Comparison of ENCODE assay signal across 32 cellular contexts in genomic region chr20:39581034-39581433, GRCh38.
"Had no signal": no experiment of that assay in that cellular context is flagged by ENCODE, and none has a peak within 500 bp of the region (broad histone marks: within the 10 kb centered on the region; RNA-seq: fewer than 3 reads in every experiment).

No MANE protein-coding gene starts in this region.

- DNase-seq: activated B cell treated with CpG ODN at 0.5 μM for 24 hours; activated CD4-positive, alpha-beta T cell treated with anti-CD3 and anti-CD28 coated beads for 36 hours; activated CD4-positive, alpha-beta T cell treated with anti-CD3 and anti-CD28 coated beads, Interleukin-2, amount 50 U/mL, for 1 hour; activated CD4-positive, alpha-beta T cell treated with anti-CD3 and anti-CD28 coated beads, Interleukin-2, amount 50 U/mL, for 48 hours; activated CD8-positive, alpha-beta memory T cell treated with anti-CD3 and anti-CD28 coated beads, Interleukin-2, amount 10 ng/mL, durations not matched to agents 7 days and 5 days; activated CD8-positive, alpha-beta memory T cell treated with anti-CD3 and anti-CD28 coated beads, Interleukin-2, amount 50 U/mL, for 4 hours; activated CD8-positive, alpha-beta T cell treated with anti-CD3 and anti-CD28 coated beads, Interleukin-2, amount 10 ng/mL, durations not matched to agents 7 days and 5 days; activated effector memory CD4-positive, alpha-beta T cell treated with anti-CD3 and anti-CD28 coated beads, Interleukin-2, amount 50 U/mL, for 16 hours; activated naive CD4-positive, alpha-beta T cell treated with anti-CD3 and anti-CD28 coated beads for 36 hours; activated naive CD8-positive, alpha-beta T cell treated with anti-CD3 and anti-CD28 coated beads for 36 hours; activated naive CD8-positive, alpha-beta T cell treated with anti-CD3 and anti-CD28 coated beads, Interleukin-2, amount 50 U/mL, for 24 hours; activated T-cell treated with anti-CD3 and anti-CD28 coated beads, Interleukin-2, amount 50 U/mL, for 1 hour; activated T-cell treated with anti-CD3 and anti-CD28 coated beads, Interleukin-2, amount 50 U/mL, for 48 hours; adrenal gland; amygdala; aorta; body of pancreas; caudate nucleus; cortex of kidney; effector CD8-positive, alpha-beta T cell; foreskin fibroblast; head of caudate nucleus; T-helper 1 cell; T-helper 17 cell; T1000; WERI-Rb-1 had no signal

- H3K27ac Mint-ChIP-seq: activated B cell treated with CpG ODN at 0.5 μM for 24 hours; activated CD4-positive, alpha-beta T cell treated with anti-CD3 and anti-CD28 coated beads for 36 hours; activated CD8-positive, alpha-beta memory T cell treated with anti-CD3 and anti-CD28 coated beads, Interleukin-2, amount 10 ng/mL, durations not matched to agents 7 days and 5 days; activated CD8-positive, alpha-beta T cell treated with anti-CD3 and anti-CD28 coated beads, Interleukin-2, amount 10 ng/mL, durations not matched to agents 7 days and 5 days; activated naive CD4-positive, alpha-beta T cell treated with anti-CD3 and anti-CD28 coated beads for 36 hours; activated naive CD4-positive, alpha-beta T cell treated with anti-CD3 and anti-CD28 coated beads, Interleukin-2, amount 50 U/mL, for 24 hours; activated naive CD8-positive, alpha-beta T cell treated with anti-CD3 and anti-CD28 coated beads for 36 hours; activated naive CD8-positive, alpha-beta T cell treated with anti-CD3 and anti-CD28 coated beads, Interleukin-2, amount 50 U/mL, for 24 hours; activated T-helper 1 cell treated with anti-CD3 and anti-CD28 coated beads, Interleukin-12 subunit alpha, Interleukin-12 subunit beta, Interleukin-2, Interleukin-4 antibody, amounts not matched to agents 30 ng/mL and 10 ng/mL and 1 ng/mL, durations not matched to agents 14 hours and 24 hours and 36 hours; activated T-helper 2 cell treated with anti-CD3 and anti-CD28 coated beads, Interferon-gamma antibody, Interleukin-2, Interleukin-4, amounts not matched to agents 10 μg/mL and 5 μg/mL and 100 μg/mL, durations not matched to agents 14 hours and 24 hours and 36 hours; T-helper 17 cell; T-helper 2 cell treated with Interferon-gamma antibody and Interleukin-4, amounts not matched to agents 5 μg/mL and 100 μg/mL, for 36 hours had no signal

- H3K4me1 Mint-ChIP-seq: activated B cell treated with CpG ODN at 0.5 μM for 24 hours; activated CD4-positive, alpha-beta T cell treated with anti-CD3 and anti-CD28 coated beads for 36 hours; activated CD8-positive, alpha-beta memory T cell treated with anti-CD3 and anti-CD28 coated beads, Interleukin-2, amount 10 ng/mL, durations not matched to agents 7 days and 5 days; activated naive CD4-positive, alpha-beta T cell treated with anti-CD3 and anti-CD28 coated beads, Interleukin-2, amount 50 U/mL, for 24 hours; activated naive CD8-positive, alpha-beta T cell treated with anti-CD3 and anti-CD28 coated beads for 36 hours; activated naive CD8-positive, alpha-beta T cell treated with anti-CD3 and anti-CD28 coated beads, Interleukin-2, amount 50 U/mL, for 24 hours; T-helper 17 cell had no signal

- H3K27ac ChIP-seq: adrenal gland, body of pancreas, WERI-Rb-1 had no signal

- ATAC-seq: activated CD4-positive, alpha-beta T cell treated with anti-CD3 and anti-CD28 coated beads for 36 hours; activated CD4-positive, CD25-positive, alpha-beta regulatory T cell treated with anti-CD3 and anti-CD28 coated beads, Interleukin-2, amount 50 U/mL, for 24 hours; activated CD8-positive, alpha-beta memory T cell treated with anti-CD3 and anti-CD28 coated beads, Interleukin-2, amount 10 ng/mL, durations not matched to agents 7 days and 5 days; activated CD8-positive, alpha-beta T cell treated with anti-CD3 and anti-CD28 coated beads, Interleukin-2, amount 10 ng/mL, durations not matched to agents 7 days and 5 days; activated naive CD8-positive, alpha-beta T cell treated with anti-CD3 and anti-CD28 coated beads, Interleukin-2, amount 50 U/mL, for 24 hours; body of pancreas; esophagus mucosa; T-helper 17 cell had no signal

- H3K4me3 Mint-ChIP-seq: activated B cell treated with CpG ODN at 0.5 μM for 24 hours; activated CD4-positive, alpha-beta T cell treated with anti-CD3 and anti-CD28 coated beads for 36 hours; activated CD8-positive, alpha-beta memory T cell treated with anti-CD3 and anti-CD28 coated beads, Interleukin-2, amount 10 ng/mL, durations not matched to agents 7 days and 5 days; activated CD8-positive, alpha-beta T cell treated with anti-CD3 and anti-CD28 coated beads, Interleukin-2, amount 10 ng/mL, durations not matched to agents 7 days and 5 days; activated naive CD4-positive, alpha-beta T cell treated with anti-CD3 and anti-CD28 coated beads for 36 hours; activated naive CD4-positive, alpha-beta T cell treated with anti-CD3 and anti-CD28 coated beads, Interleukin-2, amount 50 U/mL, for 24 hours; activated naive CD8-positive, alpha-beta T cell treated with anti-CD3 and anti-CD28 coated beads for 36 hours; activated naive CD8-positive, alpha-beta T cell treated with anti-CD3 and anti-CD28 coated beads, Interleukin-2, amount 50 U/mL, for 24 hours; activated T-helper 1 cell treated with anti-CD3 and anti-CD28 coated beads, Interleukin-12 subunit alpha, Interleukin-12 subunit beta, Interleukin-2, Interleukin-4 antibody, amounts not matched to agents 30 ng/mL and 10 ng/mL and 1 ng/mL, durations not matched to agents 14 hours and 24 hours and 36 hours; T-helper 17 cell; T-helper 2 cell treated with Interferon-gamma antibody and Interleukin-4, amounts not matched to agents 5 μg/mL and 100 μg/mL, for 36 hours had no signal

- H3K27me3 ChIP-seq: adrenal gland, body of pancreas had no signal

- H3K9me3 ChIP-seq: adrenal gland, body of pancreas had no signal

- H3K36me3 ChIP-seq: adrenal gland, WERI-Rb-1 had no signal

- H3K4me1 ChIP-seq: adrenal gland, body of pancreas had no signal

- H3K27me3 Mint-ChIP-seq: activated B cell treated with CpG ODN at 0.5 μM for 24 hours; activated CD4-positive, alpha-beta T cell treated with anti-CD3 and anti-CD28 coated beads for 36 hours; activated CD8-positive, alpha-beta memory T cell treated with anti-CD3 and anti-CD28 coated beads, Interleukin-2, amount 10 ng/mL, durations not matched to agents 7 days and 5 days; activated naive CD4-positive, alpha-beta T cell treated with anti-CD3 and anti-CD28 coated beads, Interleukin-2, amount 50 U/mL, for 24 hours; activated naive CD8-positive, alpha-beta T cell treated with anti-CD3 and anti-CD28 coated beads, Interleukin-2, amount 50 U/mL, for 24 hours; T-helper 17 cell had no signal

- H3K9me3 Mint-ChIP-seq: activated B cell treated with CpG ODN at 0.5 μM for 24 hours; activated naive CD8-positive, alpha-beta T cell treated with anti-CD3 and anti-CD28 coated beads, Interleukin-2, amount 50 U/mL, for 24 hours; activated T-helper 1 cell treated with anti-CD3 and anti-CD28 coated beads, Interleukin-12 subunit alpha, Interleukin-12 subunit beta, Interleukin-2, Interleukin-4 antibody, amounts not matched to agents 30 ng/mL and 10 ng/mL and 1 ng/mL, durations not matched to agents 14 hours and 24 hours and 36 hours; activated T-helper 2 cell treated with anti-CD3 and anti-CD28 coated beads, Interferon-gamma antibody, Interleukin-2, Interleukin-4, amounts not matched to agents 10 μg/mL and 5 μg/mL and 100 μg/mL, durations not matched to agents 14 hours and 24 hours and 36 hours; T-helper 2 cell treated with Interferon-gamma antibody and Interleukin-4, amounts not matched to agents 5 μg/mL and 100 μg/mL, for 36 hours had no signal

- H3K36me3 Mint-ChIP-seq: activated CD8-positive, alpha-beta memory T cell treated with anti-CD3 and anti-CD28 coated beads, Interleukin-2, amount 10 ng/mL, durations not matched to agents 7 days and 5 days; activated naive CD4-positive, alpha-beta T cell treated with anti-CD3 and anti-CD28 coated beads, Interleukin-2, amount 50 U/mL, for 24 hours; activated naive CD8-positive, alpha-beta T cell treated with anti-CD3 and anti-CD28 coated beads for 36 hours had no signal

- H3K4me3 ChIP-seq: adrenal gland, body of pancreas had no signal
